ENCODE assay signal across 21 cellular contexts in genomic region chr21:38229260-38229877, GRCh38. TPM values are rescaled to one million over a fixed set of nuclear protein-coding genes. Genes with fewer than 3 reads are reported as not detected.
DNase-seq lines count a peak whose midpoint lies in the region; ATAC-seq and TF ChIP-seq lines count a peak whose summit lies in the region.
"Had no signal": no experiment of that assay in that cellular context is flagged by ENCODE, and none has a peak within 500 bp of the region (broad histone marks: within the 10 kb centered on the region; RNA-seq: fewer than 3 reads in every experiment).

No MANE protein-coding gene starts in this region.

- no peak overlapping the region for H2BK15ac ChIP-seq in neuronal stem cell (ENCODE audit: low read length)

- H3K4me3 Mint-ChIP-seq in endodermal cell: no peak overlapping the region
- H3K4me3 Mint-ChIP-seq: activated CD8-positive, alpha-beta T cell treated with anti-CD3 and anti-CD28 coated beads for 36 hours; activated naive CD8-positive, alpha-beta T cell treated with anti-CD3 and anti-CD28 coated beads for 36 hours; nephron; T-helper 17 cell had no signal

- H3K36me3 Mint-ChIP-seq in endodermal cell (ENCODE audit: low read depth): peaks cover 6% of the 10 kb centered on the region
- H3K36me3 Mint-ChIP-seq: activated naive CD8-positive, alpha-beta T cell treated with anti-CD3 and anti-CD28 coated beads for 36 hours had no signal

- H3K4me1 ChIP-seq in endodermal cell (ENCODE audit: control insufficient read depth, insufficient read depth, low read length) (no peaks in the 10 kb centered on the region), neuronal stem cell (ENCODE audit: control insufficient read depth in 2 of 2, insufficient read depth in 1 of 2, low read depth in 1 of 2, low read length in 2 of 2) (no peaks in the 10 kb centered on the region), testis (no peaks in the 10 kb centered on the region)
- H3K4me1 ChIP-seq: BLaER1 treated with 17β-estradiol and CSF1 and Interleukin-3, amounts not matched to agents 10 nM and 100 nM; heart left ventricle; prostate gland; tibial nerve had no signal

- no peak overlapping the region for H3K27ac Mint-ChIP-seq in endodermal cell
- H3K27ac Mint-ChIP-seq: activated CD8-positive, alpha-beta T cell treated with anti-CD3 and anti-CD28 coated beads for 36 hours; activated naive CD8-positive, alpha-beta T cell treated with anti-CD3 and anti-CD28 coated beads for 36 hours; nephron; T-helper 17 cell had no signal

- H3K27ac ChIP-seq in endodermal cell (ENCODE audit: low read depth, low read length) (no peak overlapping the region), neuronal stem cell (replicated peaks; ENCODE audit: low read length) (no peak overlapping the region), testis (no peak overlapping the region)
- H3K27ac ChIP-seq: BLaER1 treated with 17β-estradiol and CSF1 and Interleukin-3, amounts not matched to agents 10 nM and 100 nM; brain microvascular endothelial cell; heart left ventricle; KMS-11; prostate gland; tibial nerve had no signal

- H3K27me3 ChIP-seq in endodermal cell (ENCODE audit: control insufficient read depth, insufficient read depth, low read length, poor library complexity, severe bottlenecking): no peaks in the 10 kb centered on the region
- no peaks in the 10 kb centered on the region for H3K27me3 ChIP-seq in neuronal stem cell (ENCODE audit: control insufficient read depth in 3 of 3, insufficient read depth in 3 of 3, low read depth in 1 of 3, low read length in 3 of 3)
- H3K27me3 ChIP-seq in testis: no peaks in the 10 kb centered on the region
- H3K27me3 ChIP-seq: BLaER1 treated with 17β-estradiol and CSF1 and Interleukin-3, amounts not matched to agents 10 nM and 100 nM; brain microvascular endothelial cell; esophagus squamous epithelium; heart left ventricle; tibial nerve had no signal

- H3K9ac ChIP-seq in endodermal cell (ENCODE audit: extremely low read depth, low read length, poor library complexity, severe bottlenecking): no peak overlapping the region
- no peak overlapping the region for H3K9ac ChIP-seq in neuronal stem cell (ENCODE audit: low read depth, low read length, poor library complexity)
- H3K9ac ChIP-seq: BLaER1 treated with 17β-estradiol and CSF1 and Interleukin-3, amounts not matched to agents 10 nM and 100 nM; KMS-11 had no signal

- no peak overlapping the region for H3K14ac ChIP-seq in neuronal stem cell (ENCODE audit: low read length)

- no peak for ATAC-seq in GM21360 (IDR thresholded peaks at IDR 0.05; ENCODE audit: unreplicated experiment)
- ATAC-seq: activated CD8-positive, alpha-beta T cell treated with anti-CD3 and anti-CD28 coated beads for 36 hours; T-helper 17 cell had no signal

- intact Hi-C loops in testis (cut with DNase I; ENCODE audit: low total_unique reads): no loop called here

- no peak for TF ChIP-seq POLR2A in testis (IDR thresholded peaks at IDR 0.05)

- H3K4me1 Mint-ChIP-seq in endodermal cell: no peaks in the 10 kb centered on the region
- H3K4me1 Mint-ChIP-seq: activated naive CD8-positive, alpha-beta T cell treated with anti-CD3 and anti-CD28 coated beads for 36 hours; nephron; T-helper 17 cell had no signal

- H3K23ac ChIP-seq in neuronal stem cell (ENCODE audit: low read depth, low read length, poor library complexity): no peak overlapping the region

- no peak overlapping the region for H4K91ac ChIP-seq in neuronal stem cell (ENCODE audit: low read depth, low read length, poor library complexity)

- H3K27me3 Mint-ChIP-seq in endodermal cell (ENCODE audit: insufficient read depth): no peaks in the 10 kb centered on the region
- H3K27me3 Mint-ChIP-seq: activated CD8-positive, alpha-beta T cell treated with anti-CD3 and anti-CD28 coated beads for 36 hours; activated naive CD8-positive, alpha-beta T cell treated with anti-CD3 and anti-CD28 coated beads for 36 hours; T-helper 17 cell had no signal

- peaks cover 5% of the 10 kb centered on the region for H3K79me1 ChIP-seq in neuronal stem cell (ENCODE audit: low read depth, low read length)

- TF ChIP-seq CTCF in endodermal cell (conservative IDR thresholded peaks at IDR 0.05) (no peak), testis (IDR thresholded peaks at IDR 0.05) (no peak)

- 86 to 98% methylated on average over 4 to 9 of the region's 9 CpGs for WGBS in endodermal cell (ENCODE audit: insufficient coverage in 1 of 2, insufficient read length in 1 of 2), 2 experiments
- WGBS in neuronal stem cell (ENCODE audit: extremely low coverage in 2 of 2, insufficient read length in 2 of 2, insufficient replicate concordance in 1 of 2), 2 donors: no CpG with 5 or more reads among the region's 9 CpGs
- WGBS in testis, 2 donors: 82% methylated on average over 9 of the region's 9 CpGs

- peaks cover 75% of the 10 kb centered on the region for H3K9me3 Mint-ChIP-seq in endodermal cell

- H3K18ac ChIP-seq in neuronal stem cell (ENCODE audit: low read length): no peak overlapping the region

- H3K4me2 ChIP-seq in neuronal stem cell (ENCODE audit: insufficient read depth, low read length, poor library complexity, severe bottlenecking): no peak overlapping the region
- H3K4me2 ChIP-seq: BLaER1 treated with 17β-estradiol and CSF1 and Interleukin-3, amounts not matched to agents 10 nM and 100 nM; KMS-11 had no signal

- H2BK12ac ChIP-seq in neuronal stem cell (ENCODE audit: low read length): no peak overlapping the region

- H2AFZ ChIP-seq in neuronal stem cell (ENCODE audit: low read length): no peak overlapping the region

- no peak overlapping the region for H2BK120ac ChIP-seq in neuronal stem cell (ENCODE audit: low read depth, low read length)

- no peak overlapping the region for H2AK5ac ChIP-seq in neuronal stem cell (ENCODE audit: low read depth, low read length)

- no peak overlapping the region for H4K8ac ChIP-seq in neuronal stem cell (ENCODE audit: low read depth, low read length)

- H3K4ac ChIP-seq in neuronal stem cell (ENCODE audit: low read length): no peak overlapping the region

- peak; percentile 20 for DNase-seq in DMS53 (lab: John Stamatoyannopoulos, UW)
- DNase-seq in DMS53 treated with DMSO at 0.1 percent for 48 hours (lab: John Stamatoyannopoulos, UW; ENCODE audit: unreplicated experiment): no peak
- DNase-seq in MV-4-11 (lab: John Stamatoyannopoulos, UW): peak; percentile 26
- peak; percentile 46 for DNase-seq in endodermal cell
- peak; percentile 4 for DNase-seq in neuronal stem cell (ENCODE audit: low spot score)
- no peak for DNase-seq in NCI-H82 (lab: John Stamatoyannopoulos, UW)
- no peak for DNase-seq in testis
- DNase-seq: 8988T; activated CD8-positive, alpha-beta T cell treated with anti-CD3 and anti-CD28 coated beads for 36 hours; activated naive CD8-positive, alpha-beta T cell treated with anti-CD3 and anti-CD28 coated beads for 36 hours; brain microvascular endothelial cell; esophagus squamous epithelium; heart left ventricle; NCI-H2227 treated with DMSO at 0.1 percent for 48 hours; T-helper 17 cell had no signal

- peaks cover 59% of the 10 kb centered on the region for H3K9me3 ChIP-seq in endodermal cell (ENCODE audit: control insufficient read depth, low read length)
- peaks cover 9 to 20% of the 10 kb centered on the region in 2 donors for H3K9me3 ChIP-seq in neuronal stem cell (replicated peaks in 1 of 2; ENCODE audit: control insufficient read depth in 2 of 2, insufficient read depth in 1 of 2, low read depth in 1 of 2, low read length in 2 of 2)
- no peaks in the 10 kb centered on the region for H3K9me3 ChIP-seq in testis
- H3K9me3 ChIP-seq: prostate gland had no signal

- H2BK5ac ChIP-seq in neuronal stem cell (ENCODE audit: low read length): no peak overlapping the region

- H3K36me3 ChIP-seq in endodermal cell (ENCODE audit: control insufficient read depth, insufficient read depth, low read length) (no peaks in the 10 kb centered on the region), neuronal stem cell (replicated peaks in 1 of 2; ENCODE audit: control insufficient read depth in 2 of 2, insufficient read depth in 2 of 2, low read length in 2 of 2) (no peaks in the 10 kb centered on the region), testis (ENCODE audit: low read depth, missing control alignments) (no peaks in the 10 kb centered on the region)
- H3K36me3 ChIP-seq: brain microvascular endothelial cell, esophagus squamous epithelium, heart left ventricle, prostate gland, tibial nerve had no signal

- no peak overlapping the region for H3K4me3 ChIP-seq in endodermal cell (ENCODE audit: low read length)
- H3K4me3 ChIP-seq in neuronal stem cell (ENCODE audit: low read length in 2 of 2): no peak overlapping the region
- H3K4me3 ChIP-seq in testis: no peak overlapping the region
- H3K4me3 ChIP-seq: esophagus squamous epithelium, heart left ventricle, prostate gland, tibial nerve had no signal

RNA-seq across cellular contexts. Expression of gene KCNJ15, which starts 27.4 kb away (rescaled TPM):
- total RNA-seq in endodermal cell (not detected), testis (1 to 10 TPM; 4.9 to 6.4 TPM)
- not detected for polyA plus RNA-seq in endodermal cell (2013, experiment 1 of 2)
- not detected for polyA plus RNA-seq in endodermal cell (2013, experiment 2 of 2)
- 0.07 TPM for polyA plus RNA-seq in neuronal stem cell (2013, experiment 1 of 2)
- polyA plus RNA-seq in neuronal stem cell (2013, experiment 2 of 2): not detected
- polyA plus RNA-seq in testis (ENCODE audit: insufficient read depth, low read depth, low replicate concordance): 13.0 TPM

Comparison
In these comparisons a context has a peak if more than half of its experiments do, and no peak if none do; other contexts are left out.
1. DNase-seq: peak in DMS53 (single experiment), MV-4-11 (single experiment), endodermal cell (single experiment) and neuronal stem cell (single experiment); none in DMS53 treated with DMSO at 0.1 percent for 48 hours (single experiment), NCI-H82 (single experiment) and testis (single experiment).
2. RNA of gene KCNJ15, which starts 27.4 kb away (total RNA-seq): 4.9 to 6.4 TPM in testis; not detected in endodermal cell; every median in the first group is over 4 times any median in the second.